ENCODE assay signal across 4 cellular contexts in the genomic region with DNA sequence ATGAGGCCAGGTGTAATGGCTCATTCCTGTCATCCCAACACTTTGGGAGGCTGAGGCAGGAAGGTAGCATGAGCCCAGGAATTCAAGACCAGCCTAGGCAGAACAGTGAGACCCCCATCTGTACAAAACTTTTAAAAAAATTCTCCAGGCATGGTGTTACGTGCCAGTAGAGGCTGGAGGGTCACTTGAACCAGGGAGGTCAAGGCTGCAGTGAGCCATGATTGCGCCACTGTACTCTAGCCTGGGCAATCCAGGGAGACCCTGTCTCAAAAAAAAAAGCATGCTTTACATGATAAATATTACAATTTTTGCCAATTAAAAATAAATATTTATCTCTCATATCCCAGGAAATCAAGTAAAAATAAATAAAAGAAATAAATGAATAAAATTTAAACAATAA.
"Had no signal": no experiment of that assay in that cellular context is flagged by ENCODE, and none has a peak within 500 bp of the region (broad histone marks: within the 10 kb centered on the region; RNA-seq: fewer than 3 reads in every experiment).

No MANE protein-coding gene starts in this region.

- H3K9ac ChIP-seq: KMS-11 had no signal

- H3K4me3 ChIP-seq: MG63 had no signal

- H3K27me3 ChIP-seq: MG63 had no signal

- H3K9me3 ChIP-seq: MG63 had no signal

- H3K36me3 ChIP-seq: MG63 had no signal

- DNase-seq: NCI-H1048, NCI-H1436 treated with DMSO at 0.1 percent for 48 hours had no signal
